In genomic region chr21:25734654-25735220, GRCh38 we compare ENCODE assay signal across 1 cellular context.
TF ChIP-seq lines count a peak whose summit lies in the region.

ATP5PF (minus strand) TSS chr21:25734904; CDS start chr21:25729794, 5,110 bp downstream.
GABPA (plus strand) TSS chr21:25734972; CDS start chr21:25741599, 6,627 bp downstream.

TF ChIP-seq in K562, 482 proteins besides CTCF, POLR2A, EP300 and RAD21 (continued from another document and continues in another):
- no peak for TF ChIP-seq RERE (CRISPR knock-in tag; IDR thresholded peaks at IDR 0.05; ENCODE audit: borderline replicate concordance)
- TF ChIP-seq C11orf30 (IDR thresholded peaks at IDR 0.05; ENCODE audit: low read depth) = peak; percentile 90
- peak; percentile 83 for TF ChIP-seq POLR2G (IDR thresholded peaks at IDR 0.05; ENCODE audit: low read depth, low read length)
- 0 out of 2 replicates have a peak, but pooled peaks have one; percentile 51 for TF ChIP-seq PYGO2 (tag; IDR thresholded peaks at IDR 0.05)
- no peak for TF ChIP-seq ELK3 (CRISPR knock-in tag; IDR thresholded peaks at IDR 0.05)
- peak; percentile 97 for TF ChIP-seq EP400 (IDR thresholded peaks at IDR 0.05)
- no peak for TF ChIP-seq ZNF282 (CRISPR knock-in tag; IDR thresholded peaks at IDR 0.05)
- peak; percentile 38 for TF ChIP-seq ETS1 (conservative IDR thresholded peaks at IDR 0.05; ENCODE audit: control insufficient read depth, low read depth, low read length)
- peak; percentile 66 to 85 for TF ChIP-seq TBL1XR1 (IDR thresholded peaks at IDR 0.05; ENCODE audit: low read length in 2 of 2)
- TF ChIP-seq CCAR2 (IDR thresholded peaks at IDR 0.05; ENCODE audit: low read depth, low read length) = no peak
- TF ChIP-seq HMGN3 (IDR thresholded peaks at IDR 0.05; ENCODE audit: borderline replicate concordance, extremely low read depth, insufficient read length, low read depth, low read length) = peak; percentile 47
- peak; percentile 55; the same call in 1 of the 2 replicates for TF ChIP-seq NFIC (IDR thresholded peaks at IDR 0.05)
- TF ChIP-seq HBP1 (CRISPR knock-in tag; IDR thresholded peaks at IDR 0.05) = 0 out of 2 replicates have a peak, but pooled peaks have one; percentile 31
- TF ChIP-seq RFX5 (IDR thresholded peaks at IDR 0.05; ENCODE audit: low read depth, low read length) = no peak
- peak; percentile 97 for TF ChIP-seq ETV5 (CRISPR knock-in tag; IDR thresholded peaks at IDR 0.05; ENCODE audit: low read depth)
- TF ChIP-seq PATZ1 (CRISPR knock-in tag; IDR thresholded peaks at IDR 0.05; ENCODE audit: borderline replicate concordance) = no peak
- peak; percentile 55; the same call in 1 of the 2 replicates for TF ChIP-seq GMEB1 (CRISPR knock-in tag; IDR thresholded peaks at IDR 0.05)
- no peak for TF ChIP-seq ZNF511 (CRISPR knock-in tag; IDR thresholded peaks at IDR 0.05)
- peak; percentile 99 for TF ChIP-seq ZBTB40 (IDR thresholded peaks at IDR 0.05)
- no peak for TF ChIP-seq ZBTB40 (CRISPR knock-in tag; IDR thresholded peaks at IDR 0.05)
- TF ChIP-seq ZNF384 (IDR thresholded peaks at IDR 0.05; ENCODE audit: low read depth, low read length) = peak; percentile 36; the same call in 1 of the 2 replicates
- TF ChIP-seq REST (CRISPR knock-in tag; IDR thresholded peaks at IDR 0.05; ENCODE audit: low read depth) = 0 out of 2 replicates have a peak, but pooled peaks have one; percentile 25
